ENCODE assay signal across 12 cellular contexts in the genomic region with DNA sequence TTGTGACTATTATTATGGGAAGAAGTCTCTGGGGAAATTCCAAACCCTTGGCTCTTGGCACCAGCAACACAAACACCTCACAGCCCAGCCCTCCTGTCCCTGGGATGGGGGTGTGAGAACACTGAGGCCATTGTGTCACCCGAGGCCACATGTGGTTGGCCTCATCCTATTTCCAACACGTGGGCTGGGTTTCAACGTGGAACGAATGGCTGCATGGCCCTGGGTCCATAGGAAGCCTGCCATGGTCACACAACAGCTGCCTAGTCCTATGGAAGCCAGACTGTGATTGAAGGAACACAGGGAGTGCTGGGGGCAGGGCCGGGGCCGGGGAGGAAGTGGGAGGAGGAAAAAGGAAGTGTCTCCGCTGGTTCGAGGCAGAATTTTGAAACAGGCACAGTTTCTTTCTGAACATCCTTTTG. TPM values are rescaled to one million over a fixed set of nuclear protein-coding genes. Genes with fewer than 3 reads are reported as not detected.
DNase-seq lines count a peak whose midpoint lies in the region; ATAC-seq and TF ChIP-seq lines count a peak whose summit lies in the region.
"Had no signal": no experiment of that assay in that cellular context is flagged by ENCODE, and none has a peak within 500 bp of the region (broad histone marks: within the 10 kb centered on the region; RNA-seq: fewer than 3 reads in every experiment).

No MANE protein-coding gene starts in this region.

- H3K36me3 ChIP-seq in tibial artery: no peaks in the 10 kb centered on the region

- TF ChIP-seq CTCF in tibial artery (IDR thresholded peaks at IDR 0.05): no peak

- no peak overlapping the region for H3K27ac ChIP-seq in tibial artery

- peak; percentile 27 for ATAC-seq in left lobe of liver
- no peak for ATAC-seq in HG03280 (IDR thresholded peaks at IDR 0.05; ENCODE audit: unreplicated experiment)

- no peaks in the 10 kb centered on the region for H3K27me3 ChIP-seq in tibial artery

- intact Hi-C loops in tibial artery (cut with DNase I; ENCODE audit: low total_unique reads): no loop called here

- H3K9me3 ChIP-seq in tibial artery: no peaks in the 10 kb centered on the region

- peak; percentile 3 to 17 for DNase-seq in stimulated activated CD8-positive, alpha-beta memory T cell treated with anti-CD3 and anti-CD28 coated beads, Interleukin-2, amount 100 ng/mL, for 48 hours (ENCODE audit: low read depth in 2 of 2)
- no peak for DNase-seq in stimulated activated CD8-positive, alpha-beta memory T cell treated with anti-CD3 and anti-CD28 coated beads, Interleukin-4, amount 100 ng/mL, for 48 hours
- DNase-seq in SKM-1 treated with dmso at 0.1 percent for 144 hours (lab: John Stamatoyannopoulos, UW; ENCODE audit: unreplicated experiment): peak; percentile 38
- DNase-seq in left lobe of liver (ENCODE audit: low spot score): no peak
- DNase-seq in tibial artery: no peak
- DNase-seq in DMS114 treated with DMSO at 0.1 percent for 48 hours (lab: John Stamatoyannopoulos, UW; ENCODE audit: unreplicated experiment): no peak
- DNase-seq in NCI-H345 treated with DMSO at 0.1 percent for 48 hours (lab: John Stamatoyannopoulos, UW; ENCODE audit: unreplicated experiment): no peak
- DNase-seq: CD4-positive, alpha-beta T cell; HCEC 1CT; NCI-H226; stimulated activated CD4-positive, alpha-beta T cell treated with anti-CD3 and anti-CD28 coated beads, Interleukin-4, amount 100 ng/mL, for 4 hours had no signal

- no peaks in the 10 kb centered on the region for H3K4me1 ChIP-seq in tibial artery

- H3K4me3 ChIP-seq in tibial artery: no peak overlapping the region

RNA-seq across cellular contexts. Expression of a gene that starts 10.0 kb away (rescaled TPM):
- 9.6 TPM for total RNA-seq in left lobe of liver
- total RNA-seq: CD4-positive, alpha-beta T cell had no signal

Comparison
In these comparisons a context has a peak if more than half of its experiments do, and no peak if none do; other contexts are left out.
1. DNase-seq: peak in stimulated activated CD8-positive, alpha-beta memory T cell treated with anti-CD3 and anti-CD28 coated beads, Interleukin-2, amount 100 ng/mL, for 48 hours (2 of 2) and SKM-1 treated with dmso at 0.1 percent for 144 hours (single experiment); none in stimulated activated CD8-positive, alpha-beta memory T cell treated with anti-CD3 and anti-CD28 coated beads, Interleukin-4, amount 100 ng/mL, for 48 hours (single experiment), left lobe of liver (single experiment), tibial artery (0 of 2), DMS114 treated with DMSO at 0.1 percent for 48 hours (single experiment) and NCI-H345 treated with DMSO at 0.1 percent for 48 hours (single experiment).